9 cellular contexts compared by ENCODE assay signal in genomic region chr20:37543828-37544227, GRCh38. TPM values are rescaled to one million over a fixed set of nuclear protein-coding genes. Genes with fewer than 3 reads are reported as not detected.
A peak's percentile ranks its signal among the peaks of the same experiment; 100 is the strongest.
DNase-seq lines count a peak whose midpoint lies in the region; ATAC-seq and TF ChIP-seq lines count a peak whose summit lies in the region.
"Had no signal": no experiment of that assay in that cellular context is flagged by ENCODE, and none has a peak within 500 bp of the region (broad histone marks: within the 10 kb centered on the region; RNA-seq: fewer than 3 reads in every experiment).

No MANE protein-coding gene starts in this region.

- H3K4me1 ChIP-seq in Loucy (ENCODE audit: insufficient read depth, low read length, poor library complexity, severe bottlenecking): peaks cover 38% of the 10 kb centered on the region

- in situ Hi-C loops in astrocyte of the spinal cord (cut with HindIII; ENCODE audit: low sequenced_read_pairs): no loop called here

- no peaks in the 10 kb centered on the region for H3K36me3 ChIP-seq in Loucy (ENCODE audit: insufficient read depth, low read length)

- H3K4me3 ChIP-seq in Loucy (ENCODE audit: low read length, poor library complexity, severe bottlenecking): peak overlapping the region; percentile 38
- no peak overlapping the region for H3K4me3 ChIP-seq in astrocyte of the spinal cord (ENCODE audit: low read depth, low read length)

- peak overlapping the region; percentile 2; the same call in 1 of the 2 replicates for H2AFZ ChIP-seq in Loucy (ENCODE audit: low read length)

- H3K9ac ChIP-seq in Loucy (ENCODE audit: low read depth, low read length, poor library complexity, severe bottlenecking): no peak overlapping the region

- no peaks in the 10 kb centered on the region for H3F3A ChIP-seq in Loucy (ENCODE audit: low read depth)

- DNase-seq in ELR (ENCODE audit: low read depth): peak; percentile 65
- DNase-seq in astrocyte of the spinal cord (ENCODE audit: low read depth, low spot score): no peak
- peak; percentile 6 for DNase-seq in mesenteric fat pad (ENCODE audit: low spot score)
- DNase-seq in stimulated activated CD4-positive, alpha-beta T cell treated with anti-CD3 and anti-CD28 coated beads, Interleukin-12 subunit alpha, Interleukin-12 subunit beta, amount 100 ng/mL, for 4 hours: no peak
- DNase-seq in posterior cingulate gyrus: no peak
- DNase-seq in A172 (ENCODE audit: low spot score): no peak
- DNase-seq: amygdala had no signal

- H3K79me2 ChIP-seq in Loucy (ENCODE audit: insufficient read depth, low read length): no peaks in the 10 kb centered on the region

- TF ChIP-seq CTCF in Loucy (conservative IDR thresholded peaks at IDR 0.05; ENCODE audit: low read length): peak; percentile 68
- TF ChIP-seq CTCF in astrocyte of the spinal cord (IDR thresholded peaks at IDR 0.05; ENCODE audit: low read depth, low read length): peak; percentile 54

- H3K9me2 ChIP-seq in Loucy (replicated peaks; ENCODE audit: low read depth, low read length): no peaks in the 10 kb centered on the region

- H3K9me3 ChIP-seq in Loucy (ENCODE audit: insufficient read depth, low read depth, low read length): no peaks in the 10 kb centered on the region

- H4K20me1 ChIP-seq in Loucy (ENCODE audit: insufficient read depth, low read length, poor library complexity, severe bottlenecking): no peaks in the 10 kb centered on the region

- peak overlapping the region; percentile 51 for H3K4me2 ChIP-seq in Loucy (ENCODE audit: low read depth, low read length, poor library complexity, severe bottlenecking)

- no peak for ATAC-seq in GM21515 (IDR thresholded peaks at IDR 0.05; ENCODE audit: unreplicated experiment)

- no peaks in the 10 kb centered on the region for H3K27me3 ChIP-seq in Loucy (ENCODE audit: insufficient read depth, low read length, poor library complexity, severe bottlenecking)

- intact Hi-C loops in posterior cingulate gyrus (cut with DNase I): no loop called here

RNA-seq across cellular contexts. Expression of gene BLCAP, which starts 16.2 kb away (rescaled TPM):
- 148 TPM for total RNA-seq in mesenteric fat pad
- total RNA-seq in A172 (2014; rRNA removed; shearing (Covaris generic)): 32.0 and 32.3 TPM in 2 replicates

RNA-seq across cellular contexts. Expression of gene NNAT, which starts 22.8 kb away (rescaled TPM):
- total RNA-seq in mesenteric fat pad: 27.3 TPM
- total RNA-seq in A172 (2014; rRNA removed; shearing (Covaris generic)): not detected in 2 replicates

Comparison
In these comparisons a context has a peak if more than half of its experiments do, and no peak if none do; other contexts are left out.
1. DNase-seq: peak in ELR (single experiment) and mesenteric fat pad (single experiment); none in astrocyte of the spinal cord (single experiment), stimulated activated CD4-positive, alpha-beta T cell treated with anti-CD3 and anti-CD28 coated beads, Interleukin-12 subunit alpha, Interleukin-12 subunit beta, amount 100 ng/mL, for 4 hours (single experiment), posterior cingulate gyrus (0 of 10) and A172 (single experiment).
2. RNA of gene NNAT, which starts 22.8 kb away (total RNA-seq): 27.3 TPM in mesenteric fat pad (single experiment); not detected in A172; every median in the first group is over 10 times any median in the second.